9 cellular contexts compared by ENCODE assay signal in genomic region chr2:102143450-102143985, GRCh38. TPM values are rescaled to one million over a fixed set of nuclear protein-coding genes. Genes with fewer than 3 reads are reported as not detected.
DNase-seq lines count a peak whose midpoint lies in the region; ATAC-seq, FAIRE-seq and TF ChIP-seq lines count a peak whose summit lies in the region.
"Had no signal": no experiment of that assay in that cellular context is flagged by ENCODE, and none has a peak within 500 bp of the region (broad histone marks: within the 10 kb centered on the region; RNA-seq: fewer than 3 reads in every experiment).

No MANE protein-coding gene starts in this region.

- WGBS in aorta, 2 donors = 38 to 58% methylated on average over 10 of the region's 10 CpGs

- peak overlapping the region; percentile 67 for H3K27ac ChIP-seq in muscle layer of colon (ENCODE audit: low read depth, low read length)
- peak overlapping the region; percentile 2 to 11 for H3K27ac ChIP-seq in aorta (ENCODE audit: low read depth in 1 of 2, low read length in 2 of 2)

- peaks cover 24% of the 10 kb centered on the region for H3K4me1 ChIP-seq in muscle layer of colon (ENCODE audit: insufficient read depth, low read length)
- no peaks in the 10 kb centered on the region for H3K4me1 ChIP-seq in aorta (ENCODE audit: control insufficient read depth in 1 of 2, insufficient read depth in 2 of 2, low read length in 2 of 2)

- H3K4me1 Mint-ChIP-seq in activated naive CD4-positive, alpha-beta T cell treated with anti-CD3 and anti-CD28 coated beads, Interleukin-2, amount 50 U/mL, for 24 hours = peaks cover 42% of the 10 kb centered on the region

- no peaks in the 10 kb centered on the region for H3K27me3 ChIP-seq in muscle layer of colon (ENCODE audit: control insufficient read depth in 1 of 2, insufficient read depth in 2 of 2, low read length in 2 of 2)
- H3K27me3 ChIP-seq in aorta (ENCODE audit: control insufficient read depth in 1 of 2, insufficient read depth in 2 of 2, low read length in 1 of 2) = no peaks in the 10 kb centered on the region

- H3K27ac Mint-ChIP-seq in activated naive CD4-positive, alpha-beta T cell treated with anti-CD3 and anti-CD28 coated beads, Interleukin-2, amount 50 U/mL, for 24 hours = peak overlapping the region; percentile 57

- peak overlapping the region; percentile 59 for H3K4me3 ChIP-seq in epithelial cell of esophagus (ENCODE audit: low read length)
- H3K4me3 ChIP-seq in muscle layer of colon (ENCODE audit: low read depth in 1 of 2, low read length in 2 of 2) = peak overlapping the region; percentile 54 to 78
- peak overlapping the region; percentile 13 to 40 for H3K4me3 ChIP-seq in aorta (ENCODE audit: low read length in 2 of 2)

- peaks cover 22% of the 10 kb centered on the region for H3K9me3 Mint-ChIP-seq in activated naive CD4-positive, alpha-beta T cell treated with anti-CD3 and anti-CD28 coated beads, Interleukin-2, amount 50 U/mL, for 24 hours

- H3K9me3 ChIP-seq in muscle layer of colon (ENCODE audit: low read length) (no peaks in the 10 kb centered on the region), aorta (ENCODE audit: control insufficient read depth, low read length) (peaks cover 4% of the 10 kb centered on the region)

- H3K27me3 Mint-ChIP-seq in activated naive CD4-positive, alpha-beta T cell treated with anti-CD3 and anti-CD28 coated beads, Interleukin-2, amount 50 U/mL, for 24 hours = peaks cover 23% of the 10 kb centered on the region

- no peak for FAIRE-seq in HTR-8/SVneo (lab: Jason Lieb, UNC)

- DNase-seq in activated naive CD4-positive, alpha-beta T cell (lab: John Stamatoyannopoulos, UW) = no peak
- DNase-seq in epithelial cell of esophagus (ENCODE audit: low read depth) (no peak), aorta (no peak), NCI-H1436 (lab: John Stamatoyannopoulos, UW) (no peak), HTR-8/SVneo (ENCODE audit: insufficient read length, low spot score) (no peak)
- DNase-seq: T1000 had no signal

- H3K4me3 Mint-ChIP-seq in activated naive CD4-positive, alpha-beta T cell treated with anti-CD3 and anti-CD28 coated beads, Interleukin-2, amount 50 U/mL, for 24 hours = peak overlapping the region; percentile 78

- H3K9ac ChIP-seq in muscle layer of colon (ENCODE audit: low read length) = peak overlapping the region; percentile 79

- ATAC-seq in aorta (ENCODE audit: low FRiP score) (peak; percentile 35), HG02759 (IDR thresholded peaks at IDR 0.05; ENCODE audit: unreplicated experiment) (no peak)

- peaks cover 16% of the 10 kb centered on the region for H3K36me3 Mint-ChIP-seq in activated naive CD4-positive, alpha-beta T cell treated with anti-CD3 and anti-CD28 coated beads, Interleukin-2, amount 50 U/mL, for 24 hours

- H3K36me3 ChIP-seq in muscle layer of colon (ENCODE audit: insufficient read depth, low read length) (no peaks in the 10 kb centered on the region), aorta (ENCODE audit: control insufficient read depth in 1 of 2, insufficient read depth in 2 of 2, low read length in 1 of 2) (no peaks in the 10 kb centered on the region)

- TF ChIP-seq CTCF in epithelial cell of esophagus (IDR thresholded peaks at IDR 0.05; ENCODE audit: insufficient read depth, low read depth, low read length, missing control alignments) = no peak

- intact Hi-C loops in aorta (cut with DNase I) = loop anchor here in 1 of 2 donors (5.0 kb wide), 2 partner anchors 71 to 111 kb away; no protein-coding TSS in a partner anchor

RNA-seq across cellular contexts. Expression of gene IL1R1, which starts 1.0 kb away (rescaled TPM):
- 100 to 1,000 TPM; 135 to 155 TPM for total RNA-seq in aorta
- polyA plus RNA-seq in aorta = 10 to 100 TPM; 47.0 to 49.6 TPM

RNA-seq across cellular contexts. Expression of gene IL1RL2, which starts 43.3 kb away (rescaled TPM):
- total RNA-seq in aorta = 1 to 10 TPM in 1 of 2 donors, under 1 TPM in 1; 0.54 to 1.8 TPM
- polyA plus RNA-seq in aorta = under 1 TPM in 1 of 2 donors, not detected in 1; 0.54 TPM
